Comparison of ENCODE assay signal across 24 cellular contexts in the genomic region with DNA sequence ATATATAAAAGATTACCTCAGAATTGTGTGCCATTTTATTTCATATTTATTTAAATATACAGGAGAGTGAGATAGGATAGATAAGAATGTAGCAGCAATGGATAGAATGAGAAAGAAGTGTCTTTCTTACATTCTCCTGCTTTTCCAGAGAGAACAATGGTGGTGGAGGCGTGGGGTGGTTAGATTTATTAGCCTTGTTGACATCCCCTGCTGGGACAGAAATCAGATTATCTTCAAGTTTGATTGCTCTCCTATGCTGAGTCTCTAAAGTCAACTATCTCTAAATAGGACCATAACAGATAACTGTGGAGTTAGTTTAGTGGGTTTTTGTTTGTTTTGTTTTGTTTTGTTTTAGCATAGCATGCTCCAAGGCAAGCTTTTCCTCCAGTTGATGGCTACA.
"Had no signal": no experiment of that assay in that cellular context is flagged by ENCODE, and none has a peak within 500 bp of the region (broad histone marks: within the 10 kb centered on the region; RNA-seq: fewer than 3 reads in every experiment).

No MANE protein-coding gene starts in this region.

- DNase-seq: immature natural killer cell; kidney; left colon; left lung; lower lobe of right lung; mammary epithelial cell; mesenchymal stem cell; naive B cell; natural killer cell; nephron progenitor cell; ovary; right lobe of liver; stimulated activated CD4-positive, alpha-beta T cell treated with anti-CD3 and anti-CD28 coated beads, Interleukin-1b, Interleukin-23, amount 100 ng/mL, for 48 hours; stimulated activated CD4-positive, alpha-beta T cell treated with anti-CD3 and anti-CD28 coated beads, Interleukin-2, amount 100 ng/mL, for 48 hours; stimulated activated CD4-positive, alpha-beta T cell treated with anti-CD3 and anti-CD28 coated beads, Interleukin-4, amount 100 ng/mL, for 4 hours; stimulated activated CD8-positive, alpha-beta memory T cell treated with anti-CD3 and anti-CD28 coated beads, Interleukin-4, amount 100 ng/mL, for 48 hours; stimulated activated naive CD4-positive, alpha-beta T cell treated with Interleukin-2 at 50 U/mL for 16 hours; stimulated activated naive CD8-positive, alpha-beta T cell treated with anti-CD3 and anti-CD28 coated beads, Interleukin-15, amount 100 ng/mL, for 72 hours; substantia nigra; uterus had no signal

- H3K27me3 ChIP-seq: left lung, ovary, right atrium auricular region, right lobe of liver, tibial nerve, uterus had no signal

- H3K9me3 ChIP-seq: left lung, lower lobe of right lung, ovary, right atrium auricular region, right lobe of liver, tibial nerve, uterus had no signal

- H3K4me2 ChIP-seq: smooth muscle cell had no signal

- H3K4me1 ChIP-seq: left lung, lower lobe of right lung, right atrium auricular region, right lobe of liver, tibial nerve, uterus had no signal

- H3K27ac ChIP-seq: left lung, lower lobe of right lung, ovary, right atrium auricular region, right lobe of liver, tibial nerve, uterus had no signal

- H3K36me3 ChIP-seq: left lung, lower lobe of right lung, ovary, right atrium auricular region, right lobe of liver, tibial nerve, uterus had no signal

- ATAC-seq: left colon; left lung; lower lobe of right lung; natural killer cell; right lobe of liver; stimulated activated memory B cell treated with anti-CD40 and anti-IgM and Interleukin-4, amounts not matched to agents 10 μg/mL and 1 μg/mL and 100 μg/mL, for 72 hours; stimulated activated naive CD8-positive, alpha-beta T cell treated with anti-CD3 and anti-CD28 coated beads, Interleukin-15, amount 100 ng/mL, for 72 hours had no signal

- H3K4me3 ChIP-seq: left lung, lower lobe of right lung, ovary, right atrium auricular region, right lobe of liver, smooth muscle cell, tibial nerve, uterus had no signal
